In the genomic region with DNA sequence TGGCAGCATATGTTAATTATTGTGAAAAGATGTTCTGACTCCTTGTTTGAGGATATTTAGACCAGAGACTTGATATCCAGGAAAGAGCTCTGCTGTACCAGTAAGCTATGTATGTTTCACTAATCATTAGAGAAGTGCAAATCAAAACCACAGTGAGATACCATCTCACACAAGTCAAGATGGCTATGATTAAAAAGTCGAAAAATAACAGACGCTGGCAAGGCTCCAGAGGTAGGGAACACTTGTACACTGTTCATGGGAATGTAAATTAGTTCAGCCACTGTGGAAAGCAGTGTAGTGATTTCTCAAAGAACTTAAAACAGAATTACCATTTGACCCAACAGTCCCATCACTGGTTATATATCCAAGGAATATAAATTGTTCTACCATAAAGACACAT, we compare ENCODE assay signal across 28 cellular contexts.
"Had no signal": no experiment of that assay in that cellular context is flagged by ENCODE, and none has a peak within 500 bp of the region (broad histone marks: within the 10 kb centered on the region; RNA-seq: fewer than 3 reads in every experiment).

No MANE protein-coding gene starts in this region.

- H3K27me3 ChIP-seq: Peyer's patch, SJSA1 had no signal

- H3K4me1 Mint-ChIP-seq: activated CD4-positive, alpha-beta T cell treated with anti-CD3 and anti-CD28 coated beads, Interleukin-2, amount 10 ng/mL, durations not matched to agents 7 days and 5 days; activated CD8-positive, alpha-beta memory T cell treated with anti-CD3 and anti-CD28 coated beads, Interleukin-2, amount 10 ng/mL, durations not matched to agents 7 days and 5 days; activated naive CD4-positive, alpha-beta T cell treated with anti-CD3 and anti-CD28 coated beads, Interleukin-2, amount 10 ng/mL, durations not matched to agents 7 days and 5 days; activated naive CD8-positive, alpha-beta T cell treated with anti-CD3 and anti-CD28 coated beads, Interleukin-2, amount 50 U/mL, for 24 hours; brain had no signal

- H3K36me3 Mint-ChIP-seq: activated CD4-positive, alpha-beta memory T cell treated with anti-CD3 and anti-CD28 coated beads for 36 hours; activated CD8-positive, alpha-beta memory T cell treated with anti-CD3 and anti-CD28 coated beads, Interleukin-2, amount 10 ng/mL, durations not matched to agents 7 days and 5 days; activated naive CD4-positive, alpha-beta T cell treated with anti-CD3 and anti-CD28 coated beads, Interleukin-2, amount 10 ng/mL, durations not matched to agents 7 days and 5 days; activated naive CD8-positive, alpha-beta T cell; brain had no signal

- H3K4me3 ChIP-seq: Peyer's patch, SJSA1 had no signal

- ATAC-seq: activated CD8-positive, alpha-beta memory T cell treated with anti-CD3 and anti-CD28 coated beads, Interleukin-2, amount 10 ng/mL, durations not matched to agents 7 days and 5 days; activated naive CD8-positive, alpha-beta T cell treated with anti-CD3 and anti-CD28 coated beads, Interleukin-2, amount 50 U/mL, for 24 hours; PC-3 had no signal

- H3K27me3 Mint-ChIP-seq: activated CD4-positive, alpha-beta memory T cell treated with anti-CD3 and anti-CD28 coated beads for 36 hours; activated CD4-positive, alpha-beta T cell treated with anti-CD3 and anti-CD28 coated beads, Interleukin-2, amount 10 ng/mL, durations not matched to agents 7 days and 5 days; activated CD8-positive, alpha-beta memory T cell treated with anti-CD3 and anti-CD28 coated beads, Interleukin-2, amount 10 ng/mL, durations not matched to agents 7 days and 5 days; activated naive CD4-positive, alpha-beta T cell treated with anti-CD3 and anti-CD28 coated beads, Interleukin-2, amount 10 ng/mL, durations not matched to agents 7 days and 5 days; activated naive CD8-positive, alpha-beta T cell treated with anti-CD3 and anti-CD28 coated beads, Interleukin-2, amount 50 U/mL, for 24 hours; brain had no signal

- H3K9me3 ChIP-seq: Peyer's patch had no signal

- DNase-seq: activated CD4-positive, alpha-beta memory T cell treated with anti-CD3 and anti-CD28 coated beads for 36 hours; activated CD4-positive, alpha-beta T cell treated with anti-CD3 and anti-CD28 coated beads, Interleukin-2, amount 10 ng/mL, durations not matched to agents 7 days and 5 days; activated CD8-positive, alpha-beta memory T cell treated with anti-CD3 and anti-CD28 coated beads for 24 hours; activated CD8-positive, alpha-beta memory T cell treated with anti-CD3 and anti-CD28 coated beads, Interleukin-2, amount 10 ng/mL, durations not matched to agents 7 days and 5 days; activated CD8-positive, alpha-beta memory T cell treated with anti-CD3 and anti-CD28 coated beads, Interleukin-2, amount 50 U/mL, for 48 hours; activated effector memory CD4-positive, alpha-beta T cell treated with Interleukin-2 at 50 U/mL for 16 hours; activated naive CD4-positive, alpha-beta T cell treated with anti-CD3 and anti-CD28 coated beads, Interleukin-2, amount 10 ng/mL, durations not matched to agents 7 days and 5 days; activated naive CD8-positive, alpha-beta T cell treated with anti-CD3 and anti-CD28 coated beads, Interleukin-2, amount 50 U/mL, for 24 hours; activated T-cell treated with anti-CD3 and anti-CD28 coated beads, Interleukin-2, amount 50 U/mL, for 48 hours; anterior cingulate cortex; caudate nucleus; cerebellar nuclear complex; NCI-H1105; NCI-H1436; NCI-H1694; NCI-H1930; NCI-H345; NCI-H526; NCI-H748 treated with DMSO at 0.1 percent for 48 hours; NK-92 treated with Interleukin-12 subunit alpha and Interleukin-12 subunit beta, amount 100 ng/mL, for 24 hours; PC-3; Peyer's patch; RPMI8226; SHP77 treated with DMSO at 0.1 percent for 48 hours; T1000 had no signal

- H3K4me1 ChIP-seq: Peyer's patch, SJSA1 had no signal

- H3K36me3 ChIP-seq: Peyer's patch, SJSA1 had no signal

- H3K27ac ChIP-seq: Peyer's patch, SJSA1 had no signal

- H3K9me3 Mint-ChIP-seq: activated naive CD8-positive, alpha-beta T cell treated with anti-CD3 and anti-CD28 coated beads, Interleukin-2, amount 50 U/mL, for 24 hours had no signal

- H3K4me3 Mint-ChIP-seq: activated CD4-positive, alpha-beta memory T cell treated with anti-CD3 and anti-CD28 coated beads for 36 hours; activated CD4-positive, alpha-beta T cell treated with anti-CD3 and anti-CD28 coated beads, Interleukin-2, amount 10 ng/mL, durations not matched to agents 7 days and 5 days; activated CD8-positive, alpha-beta memory T cell treated with anti-CD3 and anti-CD28 coated beads, Interleukin-2, amount 10 ng/mL, durations not matched to agents 7 days and 5 days; activated naive CD4-positive, alpha-beta T cell treated with anti-CD3 and anti-CD28 coated beads, Interleukin-2, amount 10 ng/mL, durations not matched to agents 7 days and 5 days; activated naive CD8-positive, alpha-beta T cell; activated naive CD8-positive, alpha-beta T cell treated with anti-CD3 and anti-CD28 coated beads, Interleukin-2, amount 50 U/mL, for 24 hours; brain had no signal

- H3K27ac Mint-ChIP-seq: activated CD4-positive, alpha-beta memory T cell treated with anti-CD3 and anti-CD28 coated beads for 36 hours; activated CD4-positive, alpha-beta T cell treated with anti-CD3 and anti-CD28 coated beads, Interleukin-2, amount 10 ng/mL, durations not matched to agents 7 days and 5 days; activated CD8-positive, alpha-beta memory T cell treated with anti-CD3 and anti-CD28 coated beads, Interleukin-2, amount 10 ng/mL, durations not matched to agents 7 days and 5 days; activated naive CD4-positive, alpha-beta T cell treated with anti-CD3 and anti-CD28 coated beads, Interleukin-2, amount 10 ng/mL, durations not matched to agents 7 days and 5 days; activated naive CD8-positive, alpha-beta T cell; activated naive CD8-positive, alpha-beta T cell treated with anti-CD3 and anti-CD28 coated beads, Interleukin-2, amount 50 U/mL, for 24 hours; brain had no signal
